ENCODE assay signal across 17 cellular contexts in the genomic region with DNA sequence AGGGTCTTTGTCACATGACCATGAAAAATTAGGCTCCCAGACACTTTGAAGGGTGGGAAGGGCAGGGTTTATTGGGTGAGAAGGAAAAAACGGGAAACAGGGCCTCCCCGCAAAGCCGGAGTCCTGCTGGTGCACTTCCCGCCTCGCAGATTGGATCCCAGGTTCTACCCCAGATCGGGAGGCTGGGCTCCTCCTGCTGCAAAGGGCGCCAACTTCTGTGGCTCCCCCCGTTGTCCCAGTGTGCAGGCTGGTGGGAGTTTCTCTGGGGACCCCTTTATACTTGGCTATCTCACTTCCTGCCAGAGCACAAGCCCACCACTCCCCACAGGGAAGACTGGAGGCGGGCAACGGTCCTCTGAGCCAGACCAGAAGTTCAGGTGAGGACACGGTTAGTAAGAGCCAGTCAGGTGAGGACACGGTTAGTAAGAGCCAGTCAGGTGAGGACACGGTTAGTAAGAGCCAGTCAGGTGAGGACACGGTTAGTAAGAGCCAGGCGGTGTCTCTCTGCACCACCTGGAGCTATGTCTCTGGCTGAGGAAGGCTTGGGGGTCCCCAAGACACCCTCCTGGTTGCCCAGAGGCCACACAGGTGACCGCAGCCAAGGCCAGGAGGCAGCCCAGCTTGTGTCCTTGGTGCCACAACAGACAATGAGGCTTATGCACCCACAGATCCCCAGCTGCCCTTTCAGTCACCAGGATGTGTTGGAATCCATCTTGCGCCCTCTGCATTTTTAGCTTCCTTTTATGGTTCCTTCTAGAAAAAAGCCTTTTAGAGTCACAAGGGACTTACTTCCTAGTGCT. TPM values are rescaled to one million over a fixed set of nuclear protein-coding genes. Genes with fewer than 3 reads are reported as not detected.
DNase-seq lines count a peak whose midpoint lies in the region; ATAC-seq and TF ChIP-seq lines count a peak whose summit lies in the region.
"Had no signal": no experiment of that assay in that cellular context is flagged by ENCODE, and none has a peak within 500 bp of the region (broad histone marks: within the 10 kb centered on the region; RNA-seq: fewer than 3 reads in every experiment).

No MANE protein-coding gene starts in this region.

- H3K4me3 Mint-ChIP-seq in natural killer cell treated with Interleukin-12 subunit alpha and Interleukin-12 subunit beta and Interleukin-15 and Interleukin-18, amount 100 ng/mL, for 72 hours: no peak overlapping the region
- no peak overlapping the region for H3K4me3 Mint-ChIP-seq in natural killer cell
- H3K4me3 Mint-ChIP-seq in activated T-cell treated with anti-CD3 and anti-CD28 coated beads, Interleukin-2, amount 50 U/mL, for 72 hours: no peak overlapping the region
- H3K4me3 Mint-ChIP-seq: CD8-positive, alpha-beta T cell; effector memory CD8-positive, alpha-beta T cell; memory B cell; type B pancreatic cell had no signal

- no peaks in the 10 kb centered on the region for H3K9me3 Mint-ChIP-seq in natural killer cell treated with Interleukin-12 subunit alpha and Interleukin-12 subunit beta and Interleukin-15 and Interleukin-18, amount 100 ng/mL, for 72 hours
- no peaks in the 10 kb centered on the region for H3K9me3 Mint-ChIP-seq in natural killer cell
- peaks cover 0 to 1% of the 10 kb centered on the region in 2 donors for H3K9me3 Mint-ChIP-seq in activated T-cell treated with anti-CD3 and anti-CD28 coated beads, Interleukin-2, amount 50 U/mL, for 72 hours
- H3K9me3 Mint-ChIP-seq: CD8-positive, alpha-beta T cell; effector memory CD8-positive, alpha-beta T cell; memory B cell; type B pancreatic cell had no signal

- intact Hi-C loops in natural killer cell (cut with micrococcal nuclease) (no loop called here), left ventricle myocardium superior (cut with micrococcal nuclease) (no loop called here), sciatic nerve (cut with DNase I) (no loop called here)

- peak; percentile 26 for DNase-seq in natural killer cell treated with Interleukin-12 subunit alpha and Interleukin-12 subunit beta and Interleukin-15 and Interleukin-18, amount 100 ng/mL, for 72 hours (ENCODE audit: low spot score)
- DNase-seq in natural killer cell: no peak
- DNase-seq in left ventricle myocardium superior: peak; percentile 12
- peak; percentile 51 for DNase-seq in sciatic nerve (ENCODE audit: low spot score)
- DNase-seq in OCI-M2 (lab: John Stamatoyannopoulos, UW; ENCODE audit: unreplicated experiment): no peak
- DNase-seq in activated T-cell treated with anti-CD3 and anti-CD28 coated beads, Interleukin-2, amount 50 U/mL, for 72 hours: no peak
- DNase-seq: activated T-cell treated with anti-CD3 and anti-CD28 coated beads for 4 hours; CD8-positive, alpha-beta T cell; cerebellar nuclear complex; effector memory CD8-positive, alpha-beta T cell; NCI-H774; PC-9 had no signal

- no peak for ATAC-seq in natural killer cell treated with Interleukin-12 subunit alpha and Interleukin-12 subunit beta and Interleukin-15 and Interleukin-18, amount 100 ng/mL, for 72 hours
- no peak for ATAC-seq in natural killer cell
- no peak for ATAC-seq in left ventricle myocardium superior
- no peak for ATAC-seq in sciatic nerve
- ATAC-seq in GM18520 (IDR thresholded peaks at IDR 0.05; ENCODE audit: unreplicated experiment): no peak
- ATAC-seq in HG03108 (IDR thresholded peaks at IDR 0.05; ENCODE audit: unreplicated experiment): no peak
- no peak for ATAC-seq in activated T-cell treated with anti-CD3 and anti-CD28 coated beads, Interleukin-2, amount 50 U/mL, for 72 hours (replicated peaks in 1 of 2)
- ATAC-seq: CD8-positive, alpha-beta T cell; effector memory CD8-positive, alpha-beta T cell; K562 had no signal

- TF ChIP-seq CTCF in natural killer cell (IDR thresholded peaks at IDR 0.05): no peak

- H3K27ac Mint-ChIP-seq in natural killer cell treated with Interleukin-12 subunit alpha and Interleukin-12 subunit beta and Interleukin-15 and Interleukin-18, amount 100 ng/mL, for 72 hours: no peak overlapping the region
- H3K27ac Mint-ChIP-seq in natural killer cell: no peak overlapping the region
- no peak overlapping the region for H3K27ac Mint-ChIP-seq in activated T-cell treated with anti-CD3 and anti-CD28 coated beads, Interleukin-2, amount 50 U/mL, for 72 hours
- H3K27ac Mint-ChIP-seq: CD8-positive, alpha-beta T cell; memory B cell; type B pancreatic cell had no signal

- peaks cover 17 to 22% of the 10 kb centered on the region in 2 donors for H3K4me1 Mint-ChIP-seq in natural killer cell treated with Interleukin-12 subunit alpha and Interleukin-12 subunit beta and Interleukin-15 and Interleukin-18, amount 100 ng/mL, for 72 hours (ENCODE audit: low read depth in 2 of 2)
- H3K4me1 Mint-ChIP-seq in natural killer cell: peaks cover 21 to 22% of the 10 kb centered on the region in 2 donors
- peaks cover 13% of the 10 kb centered on the region for H3K4me1 Mint-ChIP-seq in activated T-cell treated with anti-CD3 and anti-CD28 coated beads, Interleukin-2, amount 50 U/mL, for 72 hours (ENCODE audit: low read depth)

- H3K36me3 Mint-ChIP-seq in natural killer cell treated with Interleukin-12 subunit alpha and Interleukin-12 subunit beta and Interleukin-15 and Interleukin-18, amount 100 ng/mL, for 72 hours: peaks cover 11% of the 10 kb centered on the region
- H3K36me3 Mint-ChIP-seq in natural killer cell: peaks cover 10% of the 10 kb centered on the region
- peaks cover 9 to 17% of the 10 kb centered on the region in 2 donors for H3K36me3 Mint-ChIP-seq in activated T-cell treated with anti-CD3 and anti-CD28 coated beads, Interleukin-2, amount 50 U/mL, for 72 hours (ENCODE audit: insufficient read depth in 2 of 2)

- no peaks in the 10 kb centered on the region for H3K27me3 Mint-ChIP-seq in natural killer cell treated with Interleukin-12 subunit alpha and Interleukin-12 subunit beta and Interleukin-15 and Interleukin-18, amount 100 ng/mL, for 72 hours
- no peaks in the 10 kb centered on the region for H3K27me3 Mint-ChIP-seq in natural killer cell (ENCODE audit: low read depth in 2 of 2)
- no peaks in the 10 kb centered on the region for H3K27me3 Mint-ChIP-seq in activated T-cell treated with anti-CD3 and anti-CD28 coated beads, Interleukin-2, amount 50 U/mL, for 72 hours (ENCODE audit: low read depth)
- H3K27me3 Mint-ChIP-seq: effector memory CD8-positive, alpha-beta T cell; memory B cell; type B pancreatic cell had no signal

RNA-seq across cellular contexts. Expression of a gene that starts 48.1 kb away (rescaled TPM):
- 10 to 100 TPM; 33.1 to 43.7 TPM for total RNA-seq in natural killer cell treated with Interleukin-12 subunit alpha and Interleukin-12 subunit beta and Interleukin-15 and Interleukin-18, amount 100 ng/mL, for 72 hours
- total RNA-seq in natural killer cell: 10 to 100 TPM; 26.8 to 33.3 (median 33.0) TPM
- 19.5 TPM for total RNA-seq in left ventricle myocardium superior
- 26.8 TPM for total RNA-seq in sciatic nerve
- 10 to 100 TPM; 11.2 to 12.2 TPM for total RNA-seq in activated T-cell treated with anti-CD3 and anti-CD28 coated beads, Interleukin-2, amount 50 U/mL, for 72 hours

Comparison
In these comparisons a context has a peak if more than half of its experiments do, and no peak if none do; other contexts are left out.
1. DNase-seq: peak in natural killer cell treated with Interleukin-12 subunit alpha and Interleukin-12 subunit beta and Interleukin-15 and Interleukin-18, amount 100 ng/mL, for 72 hours (single experiment), left ventricle myocardium superior (single experiment) and sciatic nerve (single experiment); none in natural killer cell (single experiment), OCI-M2 (single experiment) and activated T-cell treated with anti-CD3 and anti-CD28 coated beads, Interleukin-2, amount 50 U/mL, for 72 hours (0 of 2).